Comparison of ENCODE assay signal across 18 cellular contexts in the genomic region with DNA sequence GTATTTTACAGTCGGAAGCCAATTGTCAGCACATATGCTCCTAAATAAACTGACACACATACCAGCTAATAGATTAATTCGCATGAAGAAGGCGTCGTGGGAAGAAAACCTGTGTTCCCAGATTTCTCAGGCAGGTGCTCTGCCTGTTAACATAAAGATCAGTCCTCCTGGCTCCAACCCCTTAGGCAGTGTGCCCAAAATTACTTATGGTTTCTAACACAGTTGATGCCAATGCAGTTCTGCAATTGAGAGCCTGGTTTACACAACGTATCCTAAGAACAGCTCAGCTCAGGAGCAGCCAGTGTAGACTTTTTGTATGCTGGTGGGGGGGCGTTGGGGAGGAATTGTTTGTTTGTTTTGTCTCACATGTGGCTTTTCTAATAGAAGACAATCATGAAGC.
DNase-seq lines count a peak whose midpoint lies in the region; ATAC-seq, FAIRE-seq and TF ChIP-seq lines count a peak whose summit lies in the region.
"Had no signal": no experiment of that assay in that cellular context is flagged by ENCODE, and none has a peak within 500 bp of the region (broad histone marks: within the 10 kb centered on the region; RNA-seq: fewer than 3 reads in every experiment).

No MANE protein-coding gene starts in this region.

- H3K27me3 ChIP-seq in right lobe of liver (no peaks in the 10 kb centered on the region), HepG2 (ENCODE audit: control insufficient read depth in 1 of 2, insufficient read depth in 2 of 2, low read length in 2 of 2) (no peaks in the 10 kb centered on the region; a peak in 1 of 5 replicates), upper lobe of right lung (no peaks in the 10 kb centered on the region)
- H3K27me3 ChIP-seq: thyroid gland had no signal

- peaks cover 5% of the 10 kb centered on the region for H3K36me3 Mint-ChIP-seq in endothelial cell (ENCODE audit: low read depth, unreplicated experiment)
- H3K36me3 Mint-ChIP-seq: activated naive CD8-positive, alpha-beta T cell treated with anti-CD3 and anti-CD28 coated beads for 36 hours had no signal

- H3K9me3 ChIP-seq in right lobe of liver (no peaks in the 10 kb centered on the region), HepG2 (ENCODE audit: low read length) (no peaks in the 10 kb centered on the region), upper lobe of right lung (no peaks in the 10 kb centered on the region)
- H3K9me3 ChIP-seq: thyroid gland had no signal

- FAIRE-seq in HepG2 (lab: Jason Lieb, UNC), result no peak
- FAIRE-seq: RCC 7860 had no signal

- POLR2A ChIA-PET in HepG2 (lab: Yijun Ruan, JAX), result no interaction called here

- H3K27ac ChIP-seq in right lobe of liver (no peak overlapping the region), HepG2 (ENCODE audit: extremely low read length, insufficient read depth, low read length) (no peak overlapping the region), upper lobe of right lung (no peak overlapping the region)
- H3K27ac ChIP-seq: parathyroid adenoma, thyroid gland had no signal

- no peak overlapping the region for H2AFZ ChIP-seq in HepG2 (ENCODE audit: low read length)
- H2AFZ ChIP-seq: parathyroid adenoma had no signal

- CTCF ChIA-PET in HepG2 (lab: Yijun Ruan, JAX; ENCODE audit: low intra/inter-chr PET ratio, low total read pairs), result no interaction called here

- H3K4me1 Mint-ChIP-seq in endothelial cell (ENCODE audit: unreplicated experiment), result peaks cover 51% of the 10 kb centered on the region
- H3K4me1 Mint-ChIP-seq: activated naive CD8-positive, alpha-beta T cell treated with anti-CD3 and anti-CD28 coated beads for 36 hours had no signal

- no TSS peak for BruUV-seq in HepG2 (replicated peaks; lab: Mats Ljungman, UMichigan)

- H3K79me2 ChIP-seq in HepG2 (ENCODE audit: insufficient read depth, low read length), result no peaks in the 10 kb centered on the region
- H3K79me2 ChIP-seq: parathyroid adenoma had no signal

- intact Hi-C loops in right lobe of liver (cut with DNase I) (no loop called here), HepG2 (cut with micrococcal nuclease; ENCODE audit: unreplicated experiment) (no loop called here), upper lobe of right lung (cut with DNase I) (no loop called here)

- H3K9me3 Mint-ChIP-seq in endothelial cell (ENCODE audit: unreplicated experiment), result no peaks in the 10 kb centered on the region
- H3K9me3 Mint-ChIP-seq: activated CD4-positive, alpha-beta memory T cell treated with anti-CD3 and anti-CD28 coated beads, Interleukin-2, amount 10 ng/mL, durations not matched to agents 7 days and 5 days; effector memory CD8-positive, alpha-beta T cell had no signal

- peak overlapping the region; percentile 20 for H3K27ac Mint-ChIP-seq in endothelial cell (ENCODE audit: unreplicated experiment)
- H3K27ac Mint-ChIP-seq: activated CD4-positive, alpha-beta memory T cell treated with anti-CD3 and anti-CD28 coated beads, Interleukin-2, amount 10 ng/mL, durations not matched to agents 7 days and 5 days; activated naive CD8-positive, alpha-beta T cell treated with anti-CD3 and anti-CD28 coated beads for 36 hours; activated T-cell treated with anti-CD3 and anti-CD28 coated beads, Interleukin-2, amount 50 U/mL, for 72 hours; effector memory CD8-positive, alpha-beta T cell had no signal

- H3K4me3 Mint-ChIP-seq in endothelial cell (ENCODE audit: unreplicated experiment), result no peak overlapping the region
- H3K4me3 Mint-ChIP-seq: activated CD4-positive, alpha-beta memory T cell treated with anti-CD3 and anti-CD28 coated beads, Interleukin-2, amount 10 ng/mL, durations not matched to agents 7 days and 5 days; activated naive CD8-positive, alpha-beta T cell treated with anti-CD3 and anti-CD28 coated beads for 36 hours; activated T-cell treated with anti-CD3 and anti-CD28 coated beads, Interleukin-2, amount 50 U/mL, for 72 hours; effector memory CD8-positive, alpha-beta T cell had no signal

- TF ChIP-seq CTCF in right lobe of liver (IDR thresholded peaks at IDR 0.05) (no peak), HepG2 (CRISPR knock-in tag; IDR thresholded peaks at IDR 0.05) (no peak), endothelial cell (IDR thresholded peaks at IDR 0.05; ENCODE audit: unreplicated experiment) (no peak), upper lobe of right lung (IDR thresholded peaks at IDR 0.05) (no peak), omental fat pad (IDR thresholded peaks at IDR 0.05) (no peak)

- H3K4me1 ChIP-seq in right lobe of liver (peaks cover 0 to 11% (median 0%) of the 10 kb centered on the region in 4 donors), HepG2 (ENCODE audit: insufficient read depth, low read length) (peaks cover 12% of the 10 kb centered on the region), upper lobe of right lung (peaks cover 18% of the 10 kb centered on the region)
- H3K4me1 ChIP-seq: parathyroid adenoma, thyroid gland had no signal

- H3K4me3 ChIP-seq in right lobe of liver (no peak overlapping the region), HepG2 (replicated peaks in 1 of 3; ENCODE audit: insufficient read depth in 1 of 3, low read depth in 2 of 3, low read length in 3 of 3) (no peak overlapping the region), upper lobe of right lung (no peak overlapping the region)
- H3K4me3 ChIP-seq: skin epidermis, thyroid gland had no signal

- TF ChIP-seq EP300 in HepG2 (IDR thresholded peaks at IDR 0.05; ENCODE audit: low read depth in 2 of 2, low read length in 2 of 2) (no peak), HepG2 (CRISPR knock-in tag; IDR thresholded peaks at IDR 0.05; ENCODE audit: borderline replicate concordance) (no peak)

- H4K20me1 ChIP-seq in HepG2 (ENCODE audit: insufficient read depth, low read length), result no peaks in the 10 kb centered on the region

- in situ Hi-C loops in HepG2 (cut with HindIII; ENCODE audit: extremely low pct_ligation_motif_present, low pct_unique_long_range_greater_than_20kb), result no loop called here

- 52% methylated on average over 6 of the region's 6 CpGs for WGBS in right lobe of liver (ENCODE audit: insufficient coverage, low coverage, low lambda C conversion rate, missing lambda C conversion rate)
- WGBS in HepG2 (ENCODE audit: low lambda C conversion rate), result 68% methylated on average over 6 of the region's 6 CpGs

- H3K27me3 Mint-ChIP-seq in endothelial cell (ENCODE audit: unreplicated experiment), result peaks cover 3% of the 10 kb centered on the region

- H3K36me3 ChIP-seq in right lobe of liver (no peaks in the 10 kb centered on the region), HepG2 (replicated peaks in 1 of 2; ENCODE audit: control insufficient read depth in 1 of 2, insufficient read depth in 2 of 2, low read length in 2 of 2) (no peaks in the 10 kb centered on the region), upper lobe of right lung (no peaks in the 10 kb centered on the region)
- H3K36me3 ChIP-seq: thyroid gland had no signal

- TF ChIP-seq RAD21 in HepG2 (CRISPR knock-in tag; IDR thresholded peaks at IDR 0.05), result no peak

- TF ChIP-seq POLR2A in right lobe of liver (IDR thresholded peaks at IDR 0.05) (no peak), HepG2 (IDR thresholded peaks at IDR 0.05; ENCODE audit: insufficient read depth in 1 of 2, low read depth in 2 of 2, low read length in 2 of 2) (no peak)

- DNase-seq in right lobe of liver (no peak), HepG2 (ENCODE audit: low spot score) (no peak), NCI-H2171 (lab: John Stamatoyannopoulos, UW) (peak; percentile 50), endothelial cell (ENCODE audit: low spot score) (no peak), upper lobe of right lung (no peak), omental fat pad (ENCODE audit: low spot score) (no peak), cortex of kidney (lab: John Stamatoyannopoulos, UW) (no peak)
- DNase-seq: activated CD4-positive, alpha-beta memory T cell treated with anti-CD3 and anti-CD28 coated beads, Interleukin-2, amount 10 ng/mL, durations not matched to agents 7 days and 5 days; activated naive CD8-positive, alpha-beta T cell treated with anti-CD3 and anti-CD28 coated beads for 36 hours; activated T-cell treated with anti-CD3 and anti-CD28 coated beads, Interleukin-2, amount 50 U/mL, for 72 hours; caudate nucleus; effector memory CD8-positive, alpha-beta T cell; thyroid gland had no signal

- no peak overlapping the region for H3K9ac ChIP-seq in HepG2 (ENCODE audit: insufficient read depth, low read depth, low read length)
- H3K9ac ChIP-seq: parathyroid adenoma had no signal

- ATAC-seq in right lobe of liver, result peak; percentile 14 to 72 (median 54)
- no peak for ATAC-seq in HepG2
- ATAC-seq in upper lobe of right lung, result peak; percentile 58
- no peak for ATAC-seq in omental fat pad (ENCODE audit: low FRiP score)
- ATAC-seq in GM18498 (IDR thresholded peaks at IDR 0.05; ENCODE audit: unreplicated experiment), result no peak
- ATAC-seq: activated T-cell treated with anti-CD3 and anti-CD28 coated beads, Interleukin-2, amount 50 U/mL, for 72 hours; effector memory CD8-positive, alpha-beta T cell; HCT116 had no signal

- H3K4me2 ChIP-seq in HepG2 (ENCODE audit: low read depth, low read length), result no peak overlapping the region

TF ChIP-seq in HepG2, 621 proteins besides CTCF, POLR2A, EP300 and RAD21 (continues in another document):
- TF ChIP-seq, protein P1, sequence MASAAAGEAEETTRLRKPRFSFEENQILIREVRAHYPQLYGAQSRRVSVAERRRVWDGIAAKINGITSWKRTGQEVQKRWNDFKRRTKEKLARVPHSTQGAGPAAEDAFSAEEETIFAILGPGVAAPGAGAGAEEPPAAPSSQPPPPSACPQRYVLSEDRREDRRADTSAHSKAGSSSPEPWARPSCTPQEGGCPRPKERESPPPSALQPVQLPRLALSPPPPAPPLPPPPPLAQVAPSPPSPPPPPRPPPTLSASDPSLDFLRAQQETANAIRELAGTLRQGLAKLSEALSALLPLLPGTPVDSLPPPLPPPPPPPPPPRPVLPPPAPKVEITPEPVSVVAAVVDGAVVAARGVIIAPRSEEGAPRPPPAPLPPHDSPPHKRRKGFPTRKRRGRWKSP (CRISPR knock-in tag; IDR thresholded peaks at IDR 0.05), result no peak
- TF ChIP-seq ZNF468 (CRISPR knock-in tag; IDR thresholded peaks at IDR 0.05) (no peak), DMTF1 (CRISPR knock-in tag; IDR thresholded peaks at IDR 0.05) (no peak), ZNF644 (CRISPR knock-in tag; IDR thresholded peaks at IDR 0.05; ENCODE audit: low read depth) (no peak)

Comparison
In these comparisons a context has a peak if more than half of its experiments do, and no peak if none do; other contexts are left out.
1. ATAC-seq: peak in right lobe of liver (4 of 4) and upper lobe of right lung (single experiment); none in HepG2 (single experiment), omental fat pad (single experiment) and GM18498 (single experiment).